In genomic region chr15:58749532-58750337, GRCh38 we compare ENCODE assay signal across 1 cellular context.
A peak's percentile ranks its signal among the peaks of the same experiment; 100 is the strongest.
TF ChIP-seq lines count a peak whose summit lies in the region.

Gene ADAM10 (minus strand): TSS chr15:58749707. CDS start chr15:58749534, 173 bp downstream.

TF ChIP-seq in HepG2, 621 proteins besides CTCF, POLR2A, EP300 and RAD21 (continued from another document and continues in another):
- TF ChIP-seq, protein P1, sequence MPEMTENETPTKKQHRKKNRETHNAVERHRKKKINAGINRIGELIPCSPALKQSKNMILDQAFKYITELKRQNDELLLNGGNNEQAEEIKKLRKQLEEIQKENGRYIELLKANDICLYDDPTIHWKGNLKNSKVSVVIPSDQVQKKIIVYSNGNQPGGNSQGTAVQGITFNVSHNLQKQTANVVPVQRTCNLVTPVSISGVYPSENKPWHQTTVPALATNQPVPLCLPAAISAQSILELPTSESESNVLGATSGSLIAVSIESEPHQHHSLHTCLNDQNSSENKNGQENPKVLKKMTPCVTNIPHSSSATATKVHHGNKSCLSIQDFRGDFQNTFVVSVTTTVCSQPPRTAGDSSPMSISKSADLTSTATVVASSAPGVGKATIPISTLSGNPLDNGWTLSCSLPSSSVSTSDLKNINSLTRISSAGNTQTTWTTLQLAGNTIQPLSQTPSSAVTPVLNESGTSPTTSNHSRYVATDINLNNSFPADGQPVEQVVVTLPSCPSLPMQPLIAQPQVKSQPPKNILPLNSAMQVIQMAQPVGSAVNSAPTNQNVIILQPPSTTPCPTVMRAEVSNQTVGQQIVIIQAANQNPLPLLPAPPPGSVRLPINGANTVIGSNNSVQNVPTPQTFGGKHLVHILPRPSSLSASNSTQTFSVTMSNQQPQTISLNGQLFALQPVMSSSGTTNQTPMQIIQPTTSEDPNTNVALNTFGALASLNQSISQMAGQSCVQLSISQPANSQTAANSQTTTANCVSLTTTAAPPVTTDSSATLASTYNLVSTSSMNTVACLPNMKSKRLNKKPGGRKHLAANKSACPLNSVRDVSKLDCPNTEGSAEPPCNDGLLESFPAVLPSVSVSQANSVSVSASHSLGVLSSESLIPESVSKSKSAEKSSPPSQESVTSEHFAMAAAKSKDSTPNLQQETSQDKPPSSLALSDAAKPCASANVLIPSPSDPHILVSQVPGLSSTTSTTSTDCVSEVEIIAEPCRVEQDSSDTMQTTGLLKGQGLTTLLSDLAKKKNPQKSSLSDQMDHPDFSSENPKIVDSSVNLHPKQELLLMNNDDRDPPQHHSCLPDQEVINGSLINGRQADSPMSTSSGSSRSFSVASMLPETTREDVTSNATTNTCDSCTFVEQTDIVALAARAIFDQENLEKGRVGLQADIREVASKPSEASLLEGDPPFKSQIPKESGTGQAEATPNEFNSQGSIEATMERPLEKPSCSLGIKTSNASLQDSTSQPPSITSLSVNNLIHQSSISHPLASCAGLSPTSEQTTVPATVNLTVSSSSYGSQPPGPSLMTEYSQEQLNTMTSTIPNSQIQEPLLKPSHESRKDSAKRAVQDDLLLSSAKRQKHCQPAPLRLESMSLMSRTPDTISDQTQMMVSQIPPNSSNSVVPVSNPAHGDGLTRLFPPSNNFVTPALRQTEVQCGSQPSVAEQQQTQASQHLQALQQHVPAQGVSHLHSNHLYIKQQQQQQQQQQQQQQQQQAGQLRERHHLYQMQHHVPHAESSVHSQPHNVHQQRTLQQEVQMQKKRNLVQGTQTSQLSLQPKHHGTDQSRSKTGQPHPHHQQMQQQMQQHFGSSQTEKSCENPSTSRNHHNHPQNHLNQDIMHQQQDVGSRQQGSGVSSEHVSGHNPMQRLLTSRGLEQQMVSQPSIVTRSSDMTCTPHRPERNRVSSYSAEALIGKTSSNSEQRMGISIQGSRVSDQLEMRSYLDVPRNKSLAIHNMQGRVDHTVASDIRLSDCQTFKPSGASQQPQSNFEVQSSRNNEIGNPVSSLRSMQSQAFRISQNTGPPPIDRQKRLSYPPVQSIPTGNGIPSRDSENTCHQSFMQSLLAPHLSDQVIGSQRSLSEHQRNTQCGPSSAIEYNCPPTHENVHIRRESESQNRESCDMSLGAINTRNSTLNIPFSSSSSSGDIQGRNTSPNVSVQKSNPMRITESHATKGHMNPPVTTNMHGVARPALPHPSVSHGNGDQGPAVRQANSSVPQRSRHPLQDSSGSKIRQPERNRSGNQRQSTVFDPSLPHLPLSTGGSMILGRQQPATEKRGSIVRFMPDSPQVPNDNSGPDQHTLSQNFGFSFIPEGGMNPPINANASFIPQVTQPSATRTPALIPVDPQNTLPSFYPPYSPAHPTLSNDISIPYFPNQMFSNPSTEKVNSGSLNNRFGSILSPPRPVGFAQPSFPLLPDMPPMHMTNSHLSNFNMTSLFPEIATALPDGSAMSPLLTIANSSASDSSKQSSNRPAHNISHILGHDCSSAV (CRISPR knock-in tag; IDR thresholded peaks at IDR 0.05; ENCODE audit: borderline replicate concordance) = no peak
- TF ChIP-seq E2F1 (CRISPR knock-in tag; IDR thresholded peaks at IDR 0.05) (no peak), U2AF1 (optimal IDR thresholded peaks at IDR 0.05; ENCODE audit: low read depth, low read length) (no peak), CC2D1A (CRISPR knock-in tag; IDR thresholded peaks at IDR 0.05) (no peak), CREM (IDR thresholded peaks at IDR 0.05) (peak; percentile 34; the same call in 1 of the 2 replicates), CREM (CRISPR knock-in tag; IDR thresholded peaks at IDR 0.05) (no peak), STAG1 (CRISPR knock-in tag; IDR thresholded peaks at IDR 0.05) (peak; percentile 10; the same call in 1 of the 2 replicates), ARID4A (CRISPR knock-in tag; IDR thresholded peaks at IDR 0.05; ENCODE audit: borderline replicate concordance) (peak; percentile 27; the same call in 1 of the 2 replicates), BORCS8-MEF2B (CRISPR knock-in tag; IDR thresholded peaks at IDR 0.05) (peak; percentile 41; the same call in 1 of the 2 replicates), SPEN (CRISPR knock-in tag; IDR thresholded peaks at IDR 0.05; ENCODE audit: low read depth) (0 out of 2 replicates have a peak, but pooled peaks have one; percentile 61), SIN3B (IDR thresholded peaks at IDR 0.05; ENCODE audit: low read length) (0 out of 2 replicates have a peak, but pooled peaks have one; percentile 32), SSRP1 (CRISPR knock-in tag; IDR thresholded peaks at IDR 0.05) (0 out of 2 replicates have a peak, but pooled peaks have one; percentile 39), THAP9 (CRISPR knock-in tag; IDR thresholded peaks at IDR 0.05; ENCODE audit: borderline replicate concordance) (peak; percentile 55; the same call in 1 of the 2 replicates), TAF15 (IDR thresholded peaks at IDR 0.05; ENCODE audit: low read depth, low read length, poor library complexity, severe bottlenecking) (no peak), ZNF10 (CRISPR knock-in tag; IDR thresholded peaks at IDR 0.05; ENCODE audit: borderline replicate concordance, low read depth) (no peak), PRDM4 (CRISPR knock-in tag; IDR thresholded peaks at IDR 0.05; ENCODE audit: borderline replicate concordance) (no peak), ZNF672 (CRISPR knock-in tag; IDR thresholded peaks at IDR 0.05) (no peak), ELF3 (CRISPR knock-in tag; IDR thresholded peaks at IDR 0.05) (peak; percentile 72), NCOA5 (CRISPR knock-in tag; IDR thresholded peaks at IDR 0.05) (no peak), KAT8 (CRISPR knock-in tag; IDR thresholded peaks at IDR 0.05) (peak; percentile 17), FOXJ3 (CRISPR knock-in tag; IDR thresholded peaks at IDR 0.05; ENCODE audit: borderline replicate concordance) (0 out of 2 replicates have a peak, but pooled peaks have one; percentile 39), ZSCAN9 (CRISPR knock-in tag; IDR thresholded peaks at IDR 0.05; ENCODE audit: borderline replicate concordance) (no peak), IKZF1 (IDR thresholded peaks at IDR 0.05) (no peak), CREB1 (IDR thresholded peaks at IDR 0.05) (peak; percentile 39), CREB1 (CRISPR knock-in tag; IDR thresholded peaks at IDR 0.05) (no peak), SP5 (CRISPR knock-in tag; IDR thresholded peaks at IDR 0.05; ENCODE audit: borderline replicate concordance, low read depth) (peak; percentile 58), TOPORS (CRISPR knock-in tag; IDR thresholded peaks at IDR 0.05) (0 out of 2 replicates have a peak, but pooled peaks have one; percentile 19)
- TF ChIP-seq, protein P2, sequence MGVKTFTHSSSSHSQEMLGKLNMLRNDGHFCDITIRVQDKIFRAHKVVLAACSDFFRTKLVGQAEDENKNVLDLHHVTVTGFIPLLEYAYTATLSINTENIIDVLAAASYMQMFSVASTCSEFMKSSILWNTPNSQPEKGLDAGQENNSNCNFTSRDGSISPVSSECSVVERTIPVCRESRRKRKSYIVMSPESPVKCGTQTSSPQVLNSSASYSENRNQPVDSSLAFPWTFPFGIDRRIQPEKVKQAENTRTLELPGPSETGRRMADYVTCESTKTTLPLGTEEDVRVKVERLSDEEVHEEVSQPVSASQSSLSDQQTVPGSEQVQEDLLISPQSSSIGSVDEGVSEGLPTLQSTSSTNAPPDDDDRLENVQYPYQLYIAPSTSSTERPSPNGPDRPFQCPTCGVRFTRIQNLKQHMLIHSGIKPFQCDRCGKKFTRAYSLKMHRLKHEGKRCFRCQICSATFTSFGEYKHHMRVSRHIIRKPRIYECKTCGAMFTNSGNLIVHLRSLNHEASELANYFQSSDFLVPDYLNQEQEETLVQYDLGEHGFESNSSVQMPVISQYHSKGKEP (CRISPR knock-in tag; IDR thresholded peaks at IDR 0.05) = peak; percentile 65; the same call in 1 of the 2 replicates
- TF ChIP-seq, protein P3, sequence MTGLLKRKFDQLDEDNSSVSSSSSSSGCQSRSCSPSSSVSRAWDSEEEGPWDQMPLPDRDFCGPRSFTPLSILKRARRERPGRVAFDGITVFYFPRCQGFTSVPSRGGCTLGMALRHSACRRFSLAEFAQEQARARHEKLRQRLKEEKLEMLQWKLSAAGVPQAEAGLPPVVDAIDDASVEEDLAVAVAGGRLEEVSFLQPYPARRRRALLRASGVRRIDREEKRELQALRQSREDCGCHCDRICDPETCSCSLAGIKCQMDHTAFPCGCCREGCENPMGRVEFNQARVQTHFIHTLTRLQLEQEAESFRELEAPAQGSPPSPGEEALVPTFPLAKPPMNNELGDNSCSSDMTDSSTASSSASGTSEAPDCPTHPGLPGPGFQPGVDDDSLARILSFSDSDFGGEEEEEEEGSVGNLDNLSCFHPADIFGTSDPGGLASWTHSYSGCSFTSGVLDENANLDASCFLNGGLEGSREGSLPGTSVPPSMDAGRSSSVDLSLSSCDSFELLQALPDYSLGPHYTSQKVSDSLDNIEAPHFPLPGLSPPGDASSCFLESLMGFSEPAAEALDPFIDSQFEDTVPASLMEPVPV (CRISPR knock-in tag; IDR thresholded peaks at IDR 0.05) = peak; percentile 52; the same call in 1 of the 2 replicates
- TF ChIP-seq, protein P4, sequence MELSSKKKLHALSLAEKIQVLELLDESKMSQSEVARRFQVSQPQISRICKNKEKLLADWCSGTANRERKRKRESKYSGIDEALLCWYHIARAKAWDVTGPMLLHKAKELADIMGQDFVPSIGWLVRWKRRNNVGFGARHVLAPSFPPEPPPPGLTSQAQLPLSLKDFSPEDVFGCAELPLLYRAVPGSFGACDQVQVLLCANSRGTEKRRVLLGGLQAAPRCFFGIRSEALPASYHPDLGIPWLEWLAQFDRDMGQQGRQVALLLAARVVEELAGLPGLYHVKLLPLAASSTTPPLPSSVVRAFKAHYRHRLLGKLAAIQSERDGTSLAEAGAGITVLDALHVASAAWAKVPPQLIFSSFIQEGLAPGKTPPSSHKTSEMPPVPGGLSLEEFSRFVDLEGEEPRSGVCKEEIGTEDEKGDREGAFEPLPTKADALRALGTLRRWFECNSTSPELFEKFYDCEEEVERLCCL (CRISPR knock-in tag; IDR thresholded peaks at IDR 0.05; ENCODE audit: borderline replicate concordance) = no peak
